In genomic region chrX:123830309-123830708, GRCh38 we compare ENCODE assay signal across 1 cellular context.
A peak's percentile ranks its signal among the peaks of the same experiment; 100 is the strongest.
TF ChIP-seq lines count a peak whose summit lies in the region.

No MANE protein-coding gene starts in this region.

TF ChIP-seq in HepG2, 621 proteins besides CTCF, POLR2A, EP300 and RAD21 (continued from another document and continues in another):
- no peak for TF ChIP-seq FUBP1 (CRISPR knock-in tag; IDR thresholded peaks at IDR 0.05; ENCODE audit: borderline replicate concordance)
- no peak for TF ChIP-seq ZSCAN21 (CRISPR knock-in tag; IDR thresholded peaks at IDR 0.05; ENCODE audit: borderline replicate concordance)
- peak; percentile 55 for TF ChIP-seq FOSL2 (CRISPR knock-in tag; IDR thresholded peaks at IDR 0.05)
- TF ChIP-seq ZFP37 (CRISPR knock-in tag; IDR thresholded peaks at IDR 0.05; ENCODE audit: borderline replicate concordance): no peak
- TF ChIP-seq ARNTL (CRISPR knock-in tag; IDR thresholded peaks at IDR 0.05): no peak
- TF ChIP-seq ELF4 (CRISPR knock-in tag; IDR thresholded peaks at IDR 0.05; ENCODE audit: borderline replicate concordance): no peak
- TF ChIP-seq ZNF589 (CRISPR knock-in tag; conservative IDR thresholded peaks at IDR 0.05): no peak
- TF ChIP-seq FOXA1 (IDR thresholded peaks at IDR 0.05): no peak
- TF ChIP-seq FOXA1 (CRISPR knock-in tag; IDR thresholded peaks at IDR 0.05): peak; percentile 40; the same call in 1 of the 2 replicates
- no peak for TF ChIP-seq EZH2 (conservative IDR thresholded peaks at IDR 0.05; ENCODE audit: low read depth, low read length)
- TF ChIP-seq ZFP91 (CRISPR knock-in tag; IDR thresholded peaks at IDR 0.05; ENCODE audit: borderline replicate concordance): no peak
- TF ChIP-seq HDAC1 (CRISPR knock-in tag; IDR thresholded peaks at IDR 0.05): 0 out of 2 replicates have a peak, but pooled peaks have one; percentile 26
- TF ChIP-seq IKZF5 (CRISPR knock-in tag; IDR thresholded peaks at IDR 0.05): no peak
- TF ChIP-seq SP1 (IDR thresholded peaks at IDR 0.05): no peak
- TF ChIP-seq SP1 (CRISPR knock-in tag; IDR thresholded peaks at IDR 0.05): no peak
- no peak for TF ChIP-seq ZNF234 (CRISPR knock-in tag; conservative IDR thresholded peaks at IDR 0.05)
- TF ChIP-seq AGO2 (optimal IDR thresholded peaks at IDR 0.05; ENCODE audit: low read depth, low read length): no peak
- TF ChIP-seq FLYWCH1 (CRISPR knock-in tag; IDR thresholded peaks at IDR 0.05): no peak
- no peak for TF ChIP-seq SOX13 (IDR thresholded peaks at IDR 0.05)
- TF ChIP-seq SOX13 (CRISPR knock-in tag; conservative IDR thresholded peaks at IDR 0.05 in 1 of 2, IDR thresholded peaks at IDR 0.05 in 1 of 2): peak in 1 of 2 experiments; percentile 46; a peak in 1 of 4 replicates
- TF ChIP-seq ZNF615 (CRISPR knock-in tag; IDR thresholded peaks at IDR 0.05; ENCODE audit: borderline replicate concordance): no peak
- no peak for TF ChIP-seq CENPBD1 (CRISPR knock-in tag; IDR thresholded peaks at IDR 0.05; ENCODE audit: borderline replicate concordance, low read depth)
- TF ChIP-seq SATB2 (CRISPR knock-in tag; IDR thresholded peaks at IDR 0.05): no peak
- peak; percentile 88 for TF ChIP-seq PAXIP1 (CRISPR knock-in tag; conservative IDR thresholded peaks at IDR 0.05)
- no peak for TF ChIP-seq NONO (IDR thresholded peaks at IDR 0.05)
- no peak for TF ChIP-seq NONO (CRISPR knock-in tag; conservative IDR thresholded peaks at IDR 0.05)
- no peak for TF ChIP-seq ZNF142 (CRISPR knock-in tag; IDR thresholded peaks at IDR 0.05)
- TF ChIP-seq SRSF9 (IDR thresholded peaks at IDR 0.05; ENCODE audit: borderline replicate concordance, insufficient read depth, low read depth, low read length, poor library complexity, severe bottlenecking): no peak
- TF ChIP-seq BCL3 (CRISPR knock-in tag; IDR thresholded peaks at IDR 0.05): no peak
- TF ChIP-seq ZNF891 (CRISPR knock-in tag; IDR thresholded peaks at IDR 0.05): no peak
- TF ChIP-seq DBP (CRISPR knock-in tag; IDR thresholded peaks at IDR 0.05; ENCODE audit: not compliant biosample characterization): no peak
- TF ChIP-seq ZNF30 (CRISPR knock-in tag; IDR thresholded peaks at IDR 0.05): no peak
- no peak for TF ChIP-seq NR2F2 (IDR thresholded peaks at IDR 0.05; ENCODE audit: borderline replicate concordance, low read depth)
- no peak for TF ChIP-seq RERE (CRISPR knock-in tag; IDR thresholded peaks at IDR 0.05; ENCODE audit: low read depth)
- TF ChIP-seq GATAD2A (CRISPR knock-in tag; IDR thresholded peaks at IDR 0.05): peak; percentile 59
- peak; percentile 51; the same call in 1 of the 2 replicates for TF ChIP-seq HDAC2 (CRISPR knock-in tag; IDR thresholded peaks at IDR 0.05)
- peak; percentile 32; the same call in 1 of the 2 replicates for TF ChIP-seq SOX5 (CRISPR knock-in tag; IDR thresholded peaks at IDR 0.05; ENCODE audit: borderline replicate concordance)
- peak; percentile 78 for TF ChIP-seq RFX1 (IDR thresholded peaks at IDR 0.05)
- peak; percentile 24; the same call in 1 of the 2 replicates for TF ChIP-seq SAP130 (CRISPR knock-in tag; IDR thresholded peaks at IDR 0.05; ENCODE audit: low read depth)
- no peak for TF ChIP-seq RBM39 (IDR thresholded peaks at IDR 0.05; ENCODE audit: low read depth, low read length, poor library complexity, severe bottlenecking)
